Comparison of ENCODE assay signal across 25 cellular contexts in genomic region chr2:53856272-53856671, GRCh38.
"Had no signal": no experiment of that assay in that cellular context is flagged by ENCODE, and none has a peak within 500 bp of the region (broad histone marks: within the 10 kb centered on the region; RNA-seq: fewer than 3 reads in every experiment).

No MANE protein-coding gene starts in this region.

- H3K27me3 ChIP-seq: foreskin keratinocyte, spleen, testis, tibial nerve, upper lobe of right lung, vagina had no signal

- H3K4me1 ChIP-seq: lower lobe of right lung, parathyroid adenoma, psoas muscle, spleen, testis had no signal

- H3K9me3 Mint-ChIP-seq: dendritic cell treated with granulocyte-macrophage colony-stimulating factor and Interleukin-4, amounts not matched to agents 40 ng/mL and 50 ng/mL, for 4 days; endodermal cell; memory B cell; mesothelial cell of epicardium; natural killer cell treated with Interleukin-12 subunit alpha and Interleukin-12 subunit beta and Interleukin-15 and Interleukin-18, amount 100 ng/mL, for 72 hours; stimulated activated memory B cell treated with anti-CD40 and anti-IgM and Interleukin-4, amounts not matched to agents 10 μg/mL and 1 μg/mL and 100 μg/mL, for 72 hours; stimulated activated naive CD8-positive, alpha-beta T cell treated with anti-CD3 and anti-CD28 coated beads, Interleukin-15, Interleukin-2, amounts not matched to agents 100 ng/mL and 50 ng/mL, for 24 hours had no signal

- H3K9ac ChIP-seq: parathyroid adenoma had no signal

- H3K27me3 Mint-ChIP-seq: dendritic cell treated with granulocyte-macrophage colony-stimulating factor and Interleukin-4, amounts not matched to agents 40 ng/mL and 50 ng/mL, for 4 days; memory B cell; natural killer cell treated with Interleukin-12 subunit alpha and Interleukin-12 subunit beta and Interleukin-15 and Interleukin-18, amount 100 ng/mL, for 72 hours; stimulated activated memory B cell treated with anti-CD40 and anti-IgM and Interleukin-4, amounts not matched to agents 10 μg/mL and 1 μg/mL and 100 μg/mL, for 72 hours; stimulated activated naive CD8-positive, alpha-beta T cell treated with anti-CD3 and anti-CD28 coated beads, Interleukin-15, Interleukin-2, amounts not matched to agents 100 ng/mL and 50 ng/mL, for 24 hours had no signal

- H3K4me3 ChIP-seq: left ventricle myocardium inferior, lower lobe of right lung, psoas muscle, spleen, testis, tibial nerve, upper lobe of right lung, vagina had no signal

- H3K9me3 ChIP-seq: left ventricle myocardium inferior, lower lobe of right lung, psoas muscle, spleen, testis, tibial nerve, upper lobe of right lung, vagina had no signal

- H3K4me3 Mint-ChIP-seq: dendritic cell treated with granulocyte-macrophage colony-stimulating factor and Interleukin-4, amounts not matched to agents 40 ng/mL and 50 ng/mL, for 4 days; endodermal cell; memory B cell; mesothelial cell of epicardium; natural killer cell treated with Interleukin-12 subunit alpha and Interleukin-12 subunit beta and Interleukin-15 and Interleukin-18, amount 100 ng/mL, for 72 hours; stimulated activated memory B cell treated with anti-CD40 and anti-IgM and Interleukin-4, amounts not matched to agents 10 μg/mL and 1 μg/mL and 100 μg/mL, for 72 hours; stimulated activated naive CD8-positive, alpha-beta T cell treated with anti-CD3 and anti-CD28 coated beads, Interleukin-15, Interleukin-2, amounts not matched to agents 100 ng/mL and 50 ng/mL, for 24 hours had no signal

- ATAC-seq: foreskin keratinocyte; lower lobe of right lung; natural killer cell treated with Interleukin-12 subunit alpha and Interleukin-12 subunit beta and Interleukin-15 and Interleukin-18, amount 100 ng/mL, for 72 hours; sciatic nerve; stimulated activated memory B cell treated with anti-CD40 and anti-IgM and Interleukin-4, amounts not matched to agents 10 μg/mL and 1 μg/mL and 100 μg/mL, for 72 hours; upper lobe of right lung had no signal

- H3K27ac Mint-ChIP-seq: dendritic cell treated with granulocyte-macrophage colony-stimulating factor and Interleukin-4, amounts not matched to agents 40 ng/mL and 50 ng/mL, for 4 days; endodermal cell; mesothelial cell of epicardium; natural killer cell treated with Interleukin-12 subunit alpha and Interleukin-12 subunit beta and Interleukin-15 and Interleukin-18, amount 100 ng/mL, for 72 hours; stimulated activated memory B cell treated with anti-CD40 and anti-IgM and Interleukin-4, amounts not matched to agents 10 μg/mL and 1 μg/mL and 100 μg/mL, for 72 hours; stimulated activated naive CD8-positive, alpha-beta T cell treated with anti-CD3 and anti-CD28 coated beads, Interleukin-15, Interleukin-2, amounts not matched to agents 100 ng/mL and 50 ng/mL, for 24 hours had no signal

- DNase-seq: effector CD4-positive, alpha-beta T cell; endodermal cell; erythroblast; foreskin keratinocyte; kidney glomerular epithelial cell; left ventricle myocardium inferior; lower lobe of right lung; psoas muscle; retina; spleen; stimulated activated CD4-positive, alpha-beta T cell treated with anti-CD3 and anti-CD28 coated beads, Interleukin-15, amount 100 ng/mL, for 24 hours; stimulated activated CD4-positive, alpha-beta T cell treated with anti-CD3 and anti-CD28 coated beads, Interleukin-1b, Interleukin-23, amount 100 ng/mL, for 48 hours; stimulated activated CD4-positive, alpha-beta T cell treated with anti-CD3 and anti-CD28 coated beads, Interleukin-4, amount 100 ng/mL, for 24 hours; testis; upper lobe of right lung had no signal

- H3K4me1 Mint-ChIP-seq: memory B cell; mesothelial cell of epicardium; stimulated activated memory B cell treated with anti-CD40 and anti-IgM and Interleukin-4, amounts not matched to agents 10 μg/mL and 1 μg/mL and 100 μg/mL, for 72 hours had no signal

- H3K27ac ChIP-seq: foreskin keratinocyte, left ventricle myocardium inferior, lower lobe of right lung, parathyroid adenoma, psoas muscle, spleen, testis, tibial nerve, upper lobe of right lung, vagina had no signal

- H2AFZ ChIP-seq: parathyroid adenoma had no signal
